In genomic region chr7:1425292-1426136, GRCh38 we compare ENCODE assay signal across 15 cellular contexts. TPM values are rescaled to one million over a fixed set of nuclear protein-coding genes. Genes with fewer than 3 reads are reported as not detected.
DNase-seq lines count a peak whose midpoint lies in the region; ATAC-seq, FAIRE-seq and TF ChIP-seq lines count a peak whose summit lies in the region.
"Had no signal": no experiment of that assay in that cellular context is flagged by ENCODE, and none has a peak within 500 bp of the region (broad histone marks: within the 10 kb centered on the region; RNA-seq: fewer than 3 reads in every experiment).

No MANE protein-coding gene starts in this region.

- TF ChIP-seq RAD21 in IMR-90 (IDR thresholded peaks at IDR 0.05; ENCODE audit: low read length) (no peak), GM12878 (IDR thresholded peaks at IDR 0.05; ENCODE audit: insufficient read depth, low read depth, low read length) (no peak)

- H2BK5ac ChIP-seq in IMR-90 (ENCODE audit: low read depth, low read length, poor library complexity, severe bottlenecking): no peak overlapping the region

- TF ChIP-seq EP300 in GM12878 (IDR thresholded peaks at IDR 0.05; ENCODE audit: borderline replicate concordance in 1 of 2, control insufficient read depth in 1 of 2, low read depth in 2 of 2, low read length in 2 of 2): no peak

- H2BK15ac ChIP-seq in IMR-90 (ENCODE audit: low read depth, low read length): no peak overlapping the region

- no peak overlapping the region for H3K14ac ChIP-seq in IMR-90 (replicated peaks; ENCODE audit: low read depth, low read length)

- peak overlapping the region; percentile 55 for H2AK9ac ChIP-seq in IMR-90 (replicated peaks; ENCODE audit: low read depth, low read length, poor library complexity)

- RAD21 ChIA-PET in GM12878 (lab: Charles Lee; ENCODE audit: unreplicated experiment): no interaction called here

- H3K9ac ChIP-seq in IMR-90 (ENCODE audit: low read depth, low read length) (no peak overlapping the region), GM12878 (ENCODE audit: control insufficient read depth, insufficient read depth, low read length) (no peak overlapping the region)

- SMC1A ChIA-PET in GM12878 (lab: Charles Lee; ENCODE audit: uncharacterized antibody, unreplicated experiment): no interaction called here

- 67% methylated on average over 3 of the region's 18 CpGs; no CpG with 5 or more reads in 1 of the 2 experiments for WGBS in IMR-90 (ENCODE audit: extremely low coverage in 2 of 2, insufficient read length in 1 of 2), 2 experiments
- WGBS in GM12878 (ENCODE audit: insufficient coverage, insufficient replicate concordance, low lambda C conversion rate, missing lambda C conversion rate): 72% methylated on average over 17 of the region's 18 CpGs

- H3K9me1 ChIP-seq in IMR-90 (ENCODE audit: insufficient read depth, low read length): no peaks in the 10 kb centered on the region

- H4K5ac ChIP-seq in IMR-90 (ENCODE audit: low read depth, low read length): no peak overlapping the region

- POLR2A ChIA-PET in IMR-90 (lab: Charles Lee; ENCODE audit: unreplicated experiment): no interaction called here
- POLR2A ChIA-PET in GM12878 (lab: Charles Lee): no interaction called here
- POLR2A ChIA-PET in PC-9 (lab: Charles Lee; ENCODE audit: unreplicated experiment): no interaction called here

- H2AK5ac ChIP-seq in IMR-90 (ENCODE audit: low read depth, low read length): no peak overlapping the region

- DNase-seq in SHP77 (lab: John Stamatoyannopoulos, UW) (peak; percentile 23 to 25), SHP77 treated with DMSO at 0.1 percent for 48 hours (lab: John Stamatoyannopoulos, UW) (no peak), IMR-90 (no peak), GM12878 (ENCODE audit: low read depth, low spot score) (no peak), retina (peak; percentile 51), RCC 7860 (ENCODE audit: low spot score) (no peak), Peyer's patch (no peak), PC-9 (no peak)
- DNase-seq: activated CD8-positive, alpha-beta memory T cell treated with anti-CD3 and anti-CD28 coated beads for 24 hours; activated naive CD4-positive, alpha-beta T cell treated with anti-CD3 and anti-CD28 coated beads, Interleukin-2, amount 10 ng/mL, durations not matched to agents 7 days and 5 days; EL; hippocampal formation; ovary; stimulated activated CD4-positive, alpha-beta T cell treated with anti-CD3 and anti-CD28 coated beads, Interleukin-12 subunit alpha, Interleukin-12 subunit beta, amount 100 ng/mL, for 4 hours; uterus had no signal

- H2BK20ac ChIP-seq in IMR-90 (ENCODE audit: low read depth, low read length): no peak overlapping the region

- H3K79me2 ChIP-seq in GM12878 (ENCODE audit: control insufficient read depth, insufficient read depth, low read length): no peaks in the 10 kb centered on the region
- no peaks in the 10 kb centered on the region for H3K79me2 ChIP-seq in PC-9 (ENCODE audit: low read depth)

- TF ChIP-seq CTCF in IMR-90 (conservative IDR thresholded peaks at IDR 0.05; ENCODE audit: low read depth, low read length) (no peak), GM12878 (IDR thresholded peaks at IDR 0.05 in 2 of 3, conservative IDR thresholded peaks at IDR 0.05 in 1 of 3; ENCODE audit: control insufficient read depth in 2 of 3, extremely low read depth in 1 of 3, insufficient read depth in 1 of 3, low read depth in 3 of 3, low read length in 3 of 3) (no peak), Peyer's patch (IDR thresholded peaks at IDR 0.05) (no peak), PC-9 (conservative IDR thresholded peaks at IDR 0.05) (no peak)

- H4K91ac ChIP-seq in IMR-90 (ENCODE audit: insufficient read depth, low read depth, low read length): no peak overlapping the region

- H3K4me3 ChIP-seq in IMR-90 (ENCODE audit: insufficient read depth, low read depth, low read length): no peak overlapping the region
- no peak overlapping the region for H3K4me3 ChIP-seq in GM12878
- no peak overlapping the region for H3K4me3 ChIP-seq in Peyer's patch
- H3K4me3 ChIP-seq in PC-9: no peak overlapping the region
- H3K4me3 ChIP-seq: ovary, uterus had no signal

- dilution Hi-C loops in IMR-90 (cut with HindIII; ENCODE audit: low sequenced_read_pairs, unreplicated experiment): no loop called here

- intact Hi-C loops in IMR-90 (cut with micrococcal nuclease) (no loop called here), GM12878 (cut with micrococcal nuclease; ENCODE audit: unreplicated experiment) (no loop called here), PC-9 (cut with micrococcal nuclease; ENCODE audit: unreplicated experiment) (no loop called here)

- H3K36me3 ChIP-seq in IMR-90 (ENCODE audit: control insufficient read depth, insufficient read depth, low read length) (no peaks in the 10 kb centered on the region), GM12878 (ENCODE audit: control insufficient read depth in 2 of 2, insufficient read depth in 2 of 2, low read length in 1 of 2) (no peaks in the 10 kb centered on the region), Peyer's patch (no peaks in the 10 kb centered on the region), PC-9 (ENCODE audit: low read depth) (no peaks in the 10 kb centered on the region)
- H3K36me3 ChIP-seq: ovary, uterus had no signal

- in situ Hi-C loops in IMR-90 (cut with MboI; ENCODE audit: low sequenced_read_pairs) (no loop called here), GM12878 (cut with MboI) (no loop called here)

- no peak overlapping the region for H3K18ac ChIP-seq in IMR-90 (ENCODE audit: low read depth, low read length)

- no peak overlapping the region for H4K8ac ChIP-seq in IMR-90 (ENCODE audit: low read depth in 2 of 2, low read length in 2 of 2)

- TF ChIP-seq POLR2A in IMR-90 (IDR thresholded peaks at IDR 0.05; ENCODE audit: low read depth, low read length) (no peak), GM12878 (IDR thresholded peaks at IDR 0.05; ENCODE audit: low read depth, low read length) (no peak), Peyer's patch (IDR thresholded peaks at IDR 0.05) (no peak)

- no peak overlapping the region for H3K4ac ChIP-seq in IMR-90 (ENCODE audit: low read depth, low read length)

- H3K23ac ChIP-seq in IMR-90 (ENCODE audit: low read depth, low read length): no peak overlapping the region

- BruUV-seq in IMR-90 (replicated peaks; lab: Mats Ljungman, UMichigan): no TSS peak
- BruUV-seq in GM12878 (replicated peaks; lab: Mats Ljungman, UMichigan): no TSS peak
- no TSS peak for BruUV-seq in PC-9 (replicated peaks; lab: Mats Ljungman, UMichigan)

- no peaks in the 10 kb centered on the region for H3K9me2 ChIP-seq in PC-9 (ENCODE audit: insufficient read depth)

- H3K27me3 ChIP-seq in IMR-90 (ENCODE audit: control insufficient read depth, insufficient read depth, low read length): peaks cover 31% of the 10 kb centered on the region
- peaks cover 0 to 2% of the 10 kb centered on the region in 2 experiments; a peak in 2 of 4 replicates for H3K27me3 ChIP-seq in GM12878 (replicated peaks in 1 of 2; ENCODE audit: control insufficient read depth in 2 of 2, insufficient read depth in 2 of 2, low read length in 1 of 2)
- H3K27me3 ChIP-seq in Peyer's patch: no peaks in the 10 kb centered on the region
- peaks cover 41% of the 10 kb centered on the region for H3K27me3 ChIP-seq in PC-9 (ENCODE audit: insufficient read depth, low read depth)
- H3K27me3 ChIP-seq: ovary had no signal

- H4K20me1 ChIP-seq in IMR-90 (ENCODE audit: insufficient read depth, low read length): no peaks in the 10 kb centered on the region
- no peaks in the 10 kb centered on the region for H4K20me1 ChIP-seq in GM12878 (ENCODE audit: control insufficient read depth, insufficient read depth)
- H4K20me1 ChIP-seq in PC-9 (ENCODE audit: insufficient read depth): no peaks in the 10 kb centered on the region

- no peaks in the 10 kb centered on the region for H3F3A ChIP-seq in PC-9 (ENCODE audit: insufficient read depth, low read depth)

- no peak overlapping the region for H2BK120ac ChIP-seq in IMR-90 (ENCODE audit: low read depth, low read length)

- no peak for FAIRE-seq in GM12878 (lab: Jason Lieb, UNC)
- no peak for FAIRE-seq in RCC 7860 (lab: Jason Lieb, UNC)

- no peak overlapping the region for H3K56ac ChIP-seq in IMR-90 (ENCODE audit: extremely low read depth, insufficient read depth, low read length)

- CTCF ChIA-PET in IMR-90 (lab: Yijun Ruan, JAX) (no interaction called here), GM12878 (lab: Yijun Ruan, JAX) (no interaction called here), PC-9 (lab: Charles Lee) (no interaction called here)

- no peaks in the 10 kb centered on the region for H3K4me1 ChIP-seq in IMR-90 (ENCODE audit: control insufficient read depth, insufficient read depth, low read length)
- no peaks in the 10 kb centered on the region for H3K4me1 ChIP-seq in GM12878 (ENCODE audit: control insufficient read depth, insufficient read depth, low read length)
- no peaks in the 10 kb centered on the region for H3K4me1 ChIP-seq in Peyer's patch
- H3K4me1 ChIP-seq in PC-9 (replicated peaks; ENCODE audit: insufficient read depth): no peaks in the 10 kb centered on the region
- H3K4me1 ChIP-seq: uterus had no signal

- H3K79me1 ChIP-seq in IMR-90 (ENCODE audit: low read depth in 1 of 2, low read length in 2 of 2): no peaks in the 10 kb centered on the region

- H2AFZ ChIP-seq in IMR-90 (replicated peaks; ENCODE audit: low read length, poor library complexity): no peak overlapping the region
- no peak overlapping the region for H2AFZ ChIP-seq in GM12878 (ENCODE audit: control insufficient read depth, low read depth, low read length)
- H2AFZ ChIP-seq in PC-9: no peak overlapping the region

- peak; percentile 53 for ATAC-seq in IMR-90 (ENCODE audit: low read depth)
- ATAC-seq in GM12878: peak; percentile 81

- H3K9me3 ChIP-seq in IMR-90 (ENCODE audit: control insufficient read depth, insufficient read depth, low read length) (peaks cover 2% of the 10 kb centered on the region; the same call in 1 of the 2 replicates), GM12878 (replicated peaks; ENCODE audit: control insufficient read depth, insufficient read depth, low read length) (no peaks in the 10 kb centered on the region), Peyer's patch (no peaks in the 10 kb centered on the region), PC-9 (ENCODE audit: insufficient read depth, low read depth) (no peaks in the 10 kb centered on the region)
- H3K9me3 ChIP-seq: ovary, uterus had no signal

- H3K4me2 ChIP-seq in IMR-90 (ENCODE audit: low read depth, low read length): no peak overlapping the region
- H3K4me2 ChIP-seq in GM12878 (ENCODE audit: control insufficient read depth, insufficient read depth): no peak overlapping the region
- no peak overlapping the region for H3K4me2 ChIP-seq in PC-9

- H3K27ac ChIP-seq in IMR-90 (ENCODE audit: insufficient read depth, low read length) (no peak overlapping the region), GM12878 (ENCODE audit: control insufficient read depth, insufficient read depth) (no peak overlapping the region), Peyer's patch (no peak overlapping the region), PC-9 (no peak overlapping the region)
- H3K27ac ChIP-seq: ovary, uterus had no signal

RNA-seq across cellular contexts. Expression of gene MICALL2, which starts 33.8 kb away (rescaled TPM):
- total RNA-seq in IMR-90 (2012; rRNA removed) (6.1 and 6.6 TPM in 2 replicates), GM12878 (2014; rRNA removed) (0.11 and 1.1 TPM in 2 replicates), GM12878 (2014; rRNA removed; fragmentation: Illumina TruSeq; extraction: Trizol) (0.04 and 0.09 TPM in 2 replicates), GM12878 (2021) (0.72 and 1.7 TPM in 2 replicates), Peyer's patch (100 to 1,000 TPM; 111 to 272 (median 209) TPM), PC-9 (2021) (104 and 115 TPM in 2 replicates)
- polyA plus RNA-seq in IMR-90 (2012; rRNA removed) (34.1 and 37.2 TPM in 2 replicates), GM12878 (2011; rRNA removed) (0.29 and 0.37 TPM in 2 replicates), GM12878 (2014; fragmentation: Illumina TruSeq; extraction: Trizol) (not detected in 2 replicates), GM12878 (2014; fragmentation: Nextera tagmentation; extraction: Ambion mirVana) (not detected), GM12878 (2014; rRNA removed) (0.83 and 1.3 TPM in 2 replicates), GM12878 (2016; fragmentation: Nextera tagmentation; extraction: Ambion mirVana) (1 to 10 TPM in 1 of 2 experiments, under 1 TPM in 1; 0.39 to 1.1 TPM)
- polyA plus RNA-seq in IMR-90 (2012; cell fraction: cytosol; rRNA removed): 14.3 and 22.8 TPM in 2 replicates
- 294 and 597 TPM in 2 replicates for polyA plus RNA-seq in IMR-90 (2012; cell fraction: nucleus; rRNA removed; ENCODE audit: low replicate concordance)
- total RNA-seq in GM12878 (2013; cell fraction: nucleolus; rRNA removed): 5.2 and 7.5 TPM in 2 replicates
- 0.16 TPM for polyA plus RNA-seq in GM12878 (2011; ENCODE audit: low read depth)
- polyA plus RNA-seq in GM12878 (2011; cell fraction: cytosol; rRNA removed): 0.52 and 0.55 TPM in 2 replicates
- polyA plus RNA-seq in GM12878 (2011; cell fraction: nucleus; rRNA removed): 12.5 and 13.1 TPM in 2 replicates
- polyA plus RNA-seq in GM12878 (2012): 0.73 and 1.2 TPM in 2 replicates
- 0.37 and 1.6 TPM in 2 replicates for polyA minus RNA-seq in GM12878 (2011; rRNA and poly(A)+ RNA removed)
- 0.31 and 1.5 TPM in 2 replicates for polyA minus RNA-seq in GM12878 (2011; cell fraction: cytosol; rRNA and poly(A)+ RNA removed)
- polyA minus RNA-seq in GM12878 (2011; cell fraction: nucleus; rRNA and poly(A)+ RNA removed): 1.8 and 3.5 TPM in 2 replicates

Comparison
In these comparisons a context has a peak if more than half of its experiments do, and no peak if none do; other contexts are left out.
1. DNase-seq: peak in SHP77 (2 of 2) and retina (single experiment); none in SHP77 treated with DMSO at 0.1 percent for 48 hours (single experiment), IMR-90 (single experiment), GM12878 (single experiment), RCC 7860 (single experiment), Peyer's patch (0 of 3) and PC-9 (0 of 2).
2. RNA of gene MICALL2, which starts 33.8 kb away (total RNA-seq): 111 to 272 TPM in Peyer's patch and 104 to 115 TPM in PC-9; 6.1 to 6.6 TPM in IMR-90 and 0.04 to 7.5 TPM in GM12878; every median in the first group is over 10 times any median in the second.